ENCODE assay signal across 1 cellular context in genomic region chr3:94071713-94072284, GRCh38.
TF ChIP-seq lines count a peak whose summit lies in the region.

No MANE protein-coding gene starts in this region.

TF ChIP-seq in GM12878, 131 proteins besides CTCF, POLR2A, EP300 and RAD21 (continued from another document):
- TF ChIP-seq ZBTB40 (IDR thresholded peaks at IDR 0.05; ENCODE audit: borderline replicate concordance), result no peak
- TF ChIP-seq CHD2 (IDR thresholded peaks at IDR 0.05; ENCODE audit: borderline replicate concordance, low read depth, low read length), result no peak
- TF ChIP-seq TBL1XR1 (IDR thresholded peaks at IDR 0.05; ENCODE audit: low read depth, low read length), result no peak
- TF ChIP-seq HCFC1 (IDR thresholded peaks at IDR 0.05; ENCODE audit: low read length), result no peak
- no peak; the same call in 1 of the 2 replicates for TF ChIP-seq MLLT1 (IDR thresholded peaks at IDR 0.05)
- TF ChIP-seq CUX1 (IDR thresholded peaks at IDR 0.05; ENCODE audit: insufficient replicate concordance, low read depth, low read length), result no peak
- no peak for TF ChIP-seq E2F8 (IDR thresholded peaks at IDR 0.05; ENCODE audit: low read depth, partially characterized antibody)
- no peak for TF ChIP-seq SUPT20H (IDR thresholded peaks at IDR 0.05; ENCODE audit: borderline replicate concordance, control insufficient read depth, low read depth, low read length)
- peak; percentile 93 for TF ChIP-seq TCF12 (IDR thresholded peaks at IDR 0.05; ENCODE audit: low read depth, low read length)
- 0 out of 2 replicates have a peak, but pooled peaks have one; percentile 37 for TF ChIP-seq NFIC (IDR thresholded peaks at IDR 0.05; ENCODE audit: low read depth, low read length)
- TF ChIP-seq RFX5 (IDR thresholded peaks at IDR 0.05; ENCODE audit: low read depth, low read length), result no peak
- TF ChIP-seq RUNX3 (IDR thresholded peaks at IDR 0.05; ENCODE audit: low read length), result peak; percentile 78
- TF ChIP-seq E4F1 (IDR thresholded peaks at IDR 0.05; ENCODE audit: borderline replicate concordance, partially characterized antibody), result no peak
- TF ChIP-seq RB1 (IDR thresholded peaks at IDR 0.05; ENCODE audit: borderline replicate concordance), result no peak
- TF ChIP-seq TCF3 (IDR thresholded peaks at IDR 0.05; ENCODE audit: borderline replicate concordance, insufficient read depth, low read depth, low read length), result peak; percentile 73; the same call in 1 of the 2 replicates
- no peak for TF ChIP-seq ESRRA (IDR thresholded peaks at IDR 0.05; ENCODE audit: low read length)
- TF ChIP-seq SIX5 (IDR thresholded peaks at IDR 0.05; ENCODE audit: low read depth, low read length, severe bottlenecking), result no peak
